Comparison of ENCODE assay signal across 13 cellular contexts in genomic region chr12:107783406-107784376, GRCh38.
DNase-seq lines count a peak whose midpoint lies in the region; ATAC-seq, FAIRE-seq and TF ChIP-seq lines count a peak whose summit lies in the region.
"Had no signal": no experiment of that assay in that cellular context is flagged by ENCODE, and none has a peak within 500 bp of the region (broad histone marks: within the 10 kb centered on the region; RNA-seq: fewer than 3 reads in every experiment).

No MANE protein-coding gene starts in this region.

- no peaks in the 10 kb centered on the region for H3K27me3 ChIP-seq in neutrophil
- H3K27me3 ChIP-seq: brain microvascular endothelial cell had no signal

- peaks cover 15 to 29% of the 10 kb centered on the region in 2 experiments for H3K4me1 ChIP-seq in neutrophil (ENCODE audit: control insufficient read depth in 1 of 2, insufficient read depth in 1 of 2, low read depth in 1 of 2, low read length in 1 of 2)

- H3K36me3 ChIP-seq in neutrophil = no peaks in the 10 kb centered on the region
- H3K36me3 ChIP-seq: brain microvascular endothelial cell had no signal

- H3K4me3 ChIP-seq in neutrophil (ENCODE audit: low read depth in 1 of 2, low read length in 1 of 2) = no peak overlapping the region

- TF ChIP-seq CTCF in neutrophil (IDR thresholded peaks at IDR 0.05) = no peak

- peak; percentile 79 for FAIRE-seq in GM19239 (lab: Jason Lieb, UNC)

- H3K27ac ChIP-seq in neutrophil = peak overlapping the region; percentile 44
- H3K27ac ChIP-seq: brain microvascular endothelial cell had no signal

- ATAC-seq in HG02642 (IDR thresholded peaks at IDR 0.05; ENCODE audit: poor library complexity, unreplicated experiment) = peak; percentile 63
- peak; percentile 61 for ATAC-seq in HG03565 (IDR thresholded peaks at IDR 0.05; ENCODE audit: unreplicated experiment)

- no peaks in the 10 kb centered on the region for H3K9me3 ChIP-seq in neutrophil

- DNase-seq in GM19239 (ENCODE audit: insufficient read length, low spot score) (no peak), T-helper 9 cell (no peak), midbrain (lab: John Stamatoyannopoulos, UW) (no peak), kidney tubule cell (ENCODE audit: low spot score) (no peak)
- DNase-seq: activated CD8-positive, alpha-beta memory T cell treated with anti-CD3 and anti-CD28 coated beads, Interleukin-2, amount 50 U/mL, for 48 hours; brain microvascular endothelial cell; IMR-90; NCI-H510A treated with DMSO at 0.1 percent for 48 hours; nucleus accumbens; stimulated activated CD4-positive, alpha-beta T cell treated with anti-CD3 and anti-CD28 coated beads, Interleukin-4, amount 100 ng/mL, for 4 hours had no signal
